ENCODE assay signal across 9 cellular contexts in the genomic region with DNA sequence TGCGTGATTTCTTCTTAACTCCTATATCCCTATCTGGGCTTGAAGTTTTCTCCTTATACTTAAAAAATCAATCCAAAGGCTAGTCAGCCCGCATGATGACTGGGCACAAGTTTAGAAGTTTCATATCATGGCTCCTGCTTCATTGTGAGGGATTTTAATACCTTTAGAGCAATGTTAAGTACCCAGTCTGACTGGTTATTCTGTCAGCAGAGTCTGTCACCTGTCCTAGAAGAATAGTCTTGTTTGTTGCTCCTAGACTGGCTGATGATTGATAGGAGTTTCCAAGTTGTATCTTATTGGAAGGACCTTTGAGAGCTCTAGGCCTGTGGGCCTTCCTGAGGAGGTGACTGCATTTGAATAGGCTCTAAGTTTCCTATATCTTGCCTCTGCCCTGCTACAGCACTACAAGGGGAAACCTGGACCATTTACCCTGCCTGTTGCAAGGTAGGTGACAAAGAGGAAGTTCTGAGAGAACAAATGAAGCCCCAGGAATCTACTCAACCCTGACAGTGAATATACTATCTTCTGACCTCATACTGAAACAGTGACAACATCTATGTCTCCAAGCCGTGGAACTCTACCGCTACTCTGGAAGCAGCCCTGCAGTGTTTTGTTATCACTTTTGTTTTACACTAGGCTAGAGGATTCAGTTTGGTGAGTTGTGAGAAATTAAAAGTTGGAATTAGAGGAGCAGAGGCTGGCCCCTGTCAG.
DNase-seq lines count a peak whose midpoint lies in the region; ATAC-seq and TF ChIP-seq lines count a peak whose summit lies in the region.
"Had no signal": no experiment of that assay in that cellular context is flagged by ENCODE, and none has a peak within 500 bp of the region (broad histone marks: within the 10 kb centered on the region; RNA-seq: fewer than 3 reads in every experiment).

No MANE protein-coding gene starts in this region.

- peaks cover 38% of the 10 kb centered on the region for H3K27me3 ChIP-seq in foreskin keratinocyte

- H3K4me1 ChIP-seq in foreskin keratinocyte, result no peaks in the 10 kb centered on the region

- peak; percentile 96 for ATAC-seq in GM18502 (IDR thresholded peaks at IDR 0.05; ENCODE audit: poor library complexity, unreplicated experiment)
- ATAC-seq in GM19455 (IDR thresholded peaks at IDR 0.05; ENCODE audit: unreplicated experiment), result peak; percentile 82
- peak; percentile 96 for ATAC-seq in HG03095 (IDR thresholded peaks at IDR 0.05; ENCODE audit: unreplicated experiment)
- ATAC-seq in esophagus mucosa, result peak; percentile 89
- ATAC-seq in foreskin keratinocyte, result no peak

- H3K27ac ChIP-seq in foreskin keratinocyte, result no peak overlapping the region

- DNase-seq in NCI-H146 (lab: John Stamatoyannopoulos, UW) (no peak), foreskin keratinocyte (no peak), retina (no peak), NCI-H187 (lab: John Stamatoyannopoulos, UW) (no peak)
- DNase-seq: NCI-H1436 had no signal

- no peak for TF ChIP-seq CTCF in foreskin keratinocyte (conservative IDR thresholded peaks at IDR 0.05)
